In the genomic region with DNA sequence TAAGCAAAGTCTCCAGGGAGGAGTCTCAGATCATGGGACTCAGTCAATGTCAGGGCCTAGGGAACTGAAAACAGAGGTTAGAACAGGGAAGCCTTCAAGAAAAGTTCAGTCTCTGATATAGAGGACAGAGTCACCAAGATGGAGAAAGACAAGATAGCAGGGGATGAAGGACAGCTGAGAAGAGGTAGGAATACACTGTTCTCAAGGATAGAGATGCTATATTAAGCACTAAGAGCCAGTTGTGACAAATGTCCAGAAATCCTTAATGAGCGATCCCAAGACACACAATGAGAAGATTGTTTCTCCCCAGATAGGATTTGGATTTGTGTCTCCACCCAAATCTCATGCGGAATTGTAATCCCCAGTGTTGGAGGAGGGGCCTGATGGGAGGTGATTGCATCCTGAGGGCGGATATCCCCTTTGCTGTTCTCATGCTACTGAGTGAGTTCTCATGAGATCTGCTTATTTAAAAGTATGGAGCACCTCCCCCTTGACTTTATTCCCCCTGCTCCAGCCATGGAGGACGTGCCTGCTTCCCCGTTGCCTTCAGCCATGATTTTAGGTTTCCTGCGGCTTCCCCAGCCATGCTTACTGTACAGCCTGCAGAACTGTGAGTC, we compare ENCODE assay signal across 1 cellular context.
A peak's percentile ranks its signal among the peaks of the same experiment; 100 is the strongest.
TF ChIP-seq lines count a peak whose summit lies in the region.

No MANE protein-coding gene starts in this region.

TF ChIP-seq in WTC11, 78 proteins besides CTCF, POLR2A, EP300 and RAD21 (continued from another document):
- TF ChIP-seq, protein P1, sequence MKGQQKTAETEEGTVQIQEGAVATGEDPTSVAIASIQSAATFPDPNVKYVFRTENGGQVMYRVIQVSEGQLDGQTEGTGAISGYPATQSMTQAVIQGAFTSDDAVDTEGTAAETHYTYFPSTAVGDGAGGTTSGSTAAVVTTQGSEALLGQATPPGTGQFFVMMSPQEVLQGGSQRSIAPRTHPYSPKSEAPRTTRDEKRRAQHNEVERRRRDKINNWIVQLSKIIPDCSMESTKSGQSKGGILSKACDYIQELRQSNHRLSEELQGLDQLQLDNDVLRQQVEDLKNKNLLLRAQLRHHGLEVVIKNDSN (CRISPR knock-in tag; IDR thresholded peaks at IDR 0.05) = no peak
- TF ChIP-seq CBFB (CRISPR knock-in tag; IDR thresholded peaks at IDR 0.05; ENCODE audit: low read depth) (no peak), ETV6 (CRISPR knock-in tag; IDR thresholded peaks at IDR 0.05) (no peak), NFYB (CRISPR knock-in tag; conservative IDR thresholded peaks at IDR 0.05; ENCODE audit: low read depth) (no peak)
- TF ChIP-seq, protein P2, sequence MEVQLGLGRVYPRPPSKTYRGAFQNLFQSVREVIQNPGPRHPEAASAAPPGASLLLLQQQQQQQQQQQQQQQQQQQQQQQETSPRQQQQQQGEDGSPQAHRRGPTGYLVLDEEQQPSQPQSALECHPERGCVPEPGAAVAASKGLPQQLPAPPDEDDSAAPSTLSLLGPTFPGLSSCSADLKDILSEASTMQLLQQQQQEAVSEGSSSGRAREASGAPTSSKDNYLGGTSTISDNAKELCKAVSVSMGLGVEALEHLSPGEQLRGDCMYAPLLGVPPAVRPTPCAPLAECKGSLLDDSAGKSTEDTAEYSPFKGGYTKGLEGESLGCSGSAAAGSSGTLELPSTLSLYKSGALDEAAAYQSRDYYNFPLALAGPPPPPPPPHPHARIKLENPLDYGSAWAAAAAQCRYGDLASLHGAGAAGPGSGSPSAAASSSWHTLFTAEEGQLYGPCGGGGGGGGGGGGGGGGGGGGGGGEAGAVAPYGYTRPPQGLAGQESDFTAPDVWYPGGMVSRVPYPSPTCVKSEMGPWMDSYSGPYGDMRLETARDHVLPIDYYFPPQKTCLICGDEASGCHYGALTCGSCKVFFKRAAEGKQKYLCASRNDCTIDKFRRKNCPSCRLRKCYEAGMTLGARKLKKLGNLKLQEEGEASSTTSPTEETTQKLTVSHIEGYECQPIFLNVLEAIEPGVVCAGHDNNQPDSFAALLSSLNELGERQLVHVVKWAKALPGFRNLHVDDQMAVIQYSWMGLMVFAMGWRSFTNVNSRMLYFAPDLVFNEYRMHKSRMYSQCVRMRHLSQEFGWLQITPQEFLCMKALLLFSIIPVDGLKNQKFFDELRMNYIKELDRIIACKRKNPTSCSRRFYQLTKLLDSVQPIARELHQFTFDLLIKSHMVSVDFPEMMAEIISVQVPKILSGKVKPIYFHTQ (CRISPR knock-in tag; IDR thresholded peaks at IDR 0.05) = 0 out of 2 replicates have a peak, but pooled peaks have one; percentile 9
